Comparison of ENCODE assay signal across 19 cellular contexts in the genomic region with DNA sequence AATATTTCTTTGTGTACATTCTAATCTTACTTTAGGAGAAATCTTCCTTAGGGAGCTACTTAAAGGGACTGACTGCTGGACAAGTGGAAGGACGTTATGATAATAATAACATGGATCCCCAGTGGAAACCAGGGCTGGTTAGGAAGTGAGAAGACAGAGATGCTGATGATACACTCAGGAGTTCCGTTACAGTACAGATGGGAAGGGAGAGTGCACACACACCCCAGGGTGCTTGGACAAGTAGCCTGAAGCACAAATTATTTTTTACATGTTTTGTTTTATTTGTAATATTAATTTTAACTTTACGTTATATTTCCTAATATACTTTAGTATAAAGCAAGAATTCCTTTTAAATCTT.
DNase-seq lines count a peak whose midpoint lies in the region; ATAC-seq and TF ChIP-seq lines count a peak whose summit lies in the region.
"Had no signal": no experiment of that assay in that cellular context is flagged by ENCODE, and none has a peak within 500 bp of the region (broad histone marks: within the 10 kb centered on the region; RNA-seq: fewer than 3 reads in every experiment).

No MANE protein-coding gene starts in this region.

- no TSS peak for BruUV-seq in Panc1 (replicated peaks; lab: Mats Ljungman, UMichigan)

- 0 out of 2 replicates have a peak overlapping the region, but pooled peaks have one; percentile 35 for H3K4me3 ChIP-seq in HUES6 (ENCODE audit: low read depth, low read length)
- peak overlapping the region; percentile 11 to 14; a peak in 1 of 4 replicates for H3K4me3 ChIP-seq in Panc1 (ENCODE audit: low read depth in 2 of 2, low read length in 2 of 2)
- H3K4me3 ChIP-seq in osteoblast (ENCODE audit: insufficient read depth, low read length): no peak overlapping the region
- H3K4me3 ChIP-seq: BLaER1 treated with 17β-estradiol and CSF1 and Interleukin-3, amounts not matched to agents 10 nM and 100 nM; Peyer's patch; SJSA1 had no signal

- H3K36me3 ChIP-seq in HUES6 (ENCODE audit: control insufficient read depth, insufficient read depth, low read length) (no peaks in the 10 kb centered on the region), Panc1 (ENCODE audit: control insufficient read depth, insufficient read depth, low read length) (no peaks in the 10 kb centered on the region), osteoblast (ENCODE audit: insufficient read depth, low read length) (no peaks in the 10 kb centered on the region)
- H3K36me3 ChIP-seq: BLaER1 treated with 17β-estradiol and CSF1 and Interleukin-3, amounts not matched to agents 10 nM and 100 nM; Peyer's patch; SJSA1 had no signal

- H3K27me3 ChIP-seq in HUES6 (ENCODE audit: control insufficient read depth, insufficient read depth, low read length) (no peaks in the 10 kb centered on the region), Panc1 (ENCODE audit: control insufficient read depth, insufficient read depth, low read length) (no peaks in the 10 kb centered on the region), osteoblast (ENCODE audit: insufficient read depth, low read length) (no peaks in the 10 kb centered on the region)
- H3K27me3 ChIP-seq: BLaER1 treated with 17β-estradiol and CSF1 and Interleukin-3, amounts not matched to agents 10 nM and 100 nM; Peyer's patch; SJSA1 had no signal

- CTCF ChIA-PET in Panc1 (lab: Charles Lee): no interaction called here

- H3K9me3 ChIP-seq in HUES6 (ENCODE audit: control insufficient read depth, insufficient read depth, low read depth, low read length): peaks cover 4% of the 10 kb centered on the region; the same call in 1 of the 2 replicates
- no peaks in the 10 kb centered on the region for H3K9me3 ChIP-seq in Panc1 (ENCODE audit: control insufficient read depth, insufficient read depth, low read depth, low read length)
- H3K9me3 ChIP-seq in osteoblast (ENCODE audit: low read depth, low read length): no peaks in the 10 kb centered on the region
- H3K9me3 ChIP-seq: BLaER1 treated with 17β-estradiol and CSF1 and Interleukin-3, amounts not matched to agents 10 nM and 100 nM; Peyer's patch had no signal

- no peak for ATAC-seq in Panc1
- ATAC-seq: T-helper 17 cell had no signal

- H3K4me1 ChIP-seq in HUES6 (ENCODE audit: control insufficient read depth, insufficient read depth, low read length) (no peaks in the 10 kb centered on the region), Panc1 (ENCODE audit: control insufficient read depth, insufficient read depth, low read length) (no peaks in the 10 kb centered on the region), osteoblast (ENCODE audit: insufficient read depth, low read length) (no peaks in the 10 kb centered on the region)
- H3K4me1 ChIP-seq: BLaER1 treated with 17β-estradiol and CSF1 and Interleukin-3, amounts not matched to agents 10 nM and 100 nM; Peyer's patch; SJSA1 had no signal

- H3K79me2 ChIP-seq in osteoblast (ENCODE audit: insufficient read depth, low read length): no peaks in the 10 kb centered on the region

- no peak overlapping the region for H3K4me2 ChIP-seq in osteoblast (ENCODE audit: insufficient read depth, low read length)
- H3K4me2 ChIP-seq: BLaER1 treated with 17β-estradiol and CSF1 and Interleukin-3, amounts not matched to agents 10 nM and 100 nM had no signal

- intact Hi-C loops in Panc1 (cut with micrococcal nuclease; ENCODE audit: unreplicated experiment): no loop called here

- TF ChIP-seq CTCF in Panc1 (IDR thresholded peaks at IDR 0.05) (no peak), osteoblast (IDR thresholded peaks at IDR 0.05; ENCODE audit: extremely low read depth, low read depth, low read length) (no peak)

- no peak overlapping the region for H3K27ac ChIP-seq in HUES6 (ENCODE audit: low read depth, low read length)
- H3K27ac ChIP-seq in Panc1 (ENCODE audit: low read length): no peak overlapping the region
- H3K27ac ChIP-seq in osteoblast (ENCODE audit: low read depth, low read length): no peak overlapping the region
- H3K27ac ChIP-seq: BLaER1 treated with 17β-estradiol and CSF1 and Interleukin-3, amounts not matched to agents 10 nM and 100 nM; Peyer's patch; SJSA1 had no signal

- H4K20me1 ChIP-seq in osteoblast (ENCODE audit: insufficient read depth, low read length): no peaks in the 10 kb centered on the region
- H4K20me1 ChIP-seq: BLaER1 treated with 17β-estradiol and CSF1 and Interleukin-3, amounts not matched to agents 10 nM and 100 nM had no signal

- POLR2A ChIA-PET in Panc1 (lab: Charles Lee): no interaction called here

- in situ Hi-C loops in Panc1 (cut with HindIII; ENCODE audit: low pct_unique_long_range_greater_than_20kb, low sequenced_read_pairs): no loop called here

- H3K9ac ChIP-seq in HUES6 (ENCODE audit: low read length): no peak overlapping the region
- H3K9ac ChIP-seq: BLaER1 treated with 17β-estradiol and CSF1 and Interleukin-3, amounts not matched to agents 10 nM and 100 nM had no signal

- DNase-seq in DMS53 treated with DMSO at 0.1 percent for 48 hours (lab: John Stamatoyannopoulos, UW; ENCODE audit: unreplicated experiment) (peak; percentile 18), Panc1 (ENCODE audit: low read depth, low spot score) (no peak), osteoblast (ENCODE audit: insufficient read length, low spot score, missing footprints) (peak; percentile 69), NOMO-1 treated with DMSO at 0.1 percent for 48 hours (lab: John Stamatoyannopoulos, UW; ENCODE audit: unreplicated experiment) (no peak), HCEC 1CT (no peak)
- no peak for DNase-seq in stimulated activated CD4-positive, alpha-beta T cell treated with anti-CD3 and anti-CD28 coated beads, Interleukin-12 subunit alpha, Interleukin-12 subunit beta, amount 100 ng/mL, for 4 hours
- DNase-seq: CD8-positive, alpha-beta memory T cell; GDM1; IMR-90; Karpas-422; NCI-H1436 treated with DMSO at 0.1 percent for 48 hours; NCI-H2029; NCI-H2171; NCI-H446; Peyer's patch; T-helper 17 cell had no signal

- no peak overlapping the region for H2AFZ ChIP-seq in osteoblast (ENCODE audit: low read length)

Comparison
In these comparisons a context has a peak if more than half of its experiments do, and no peak if none do; other contexts are left out.
1. DNase-seq: peak in DMS53 treated with DMSO at 0.1 percent for 48 hours (single experiment) and osteoblast (single experiment); none in Panc1 (single experiment), stimulated activated CD4-positive, alpha-beta T cell treated with anti-CD3 and anti-CD28 coated beads, Interleukin-12 subunit alpha, Interleukin-12 subunit beta, amount 100 ng/mL, for 4 hours (single experiment), NOMO-1 treated with DMSO at 0.1 percent for 48 hours (single experiment) and HCEC 1CT (single experiment).